7 cellular contexts compared by ENCODE assay signal in the genomic region with DNA sequence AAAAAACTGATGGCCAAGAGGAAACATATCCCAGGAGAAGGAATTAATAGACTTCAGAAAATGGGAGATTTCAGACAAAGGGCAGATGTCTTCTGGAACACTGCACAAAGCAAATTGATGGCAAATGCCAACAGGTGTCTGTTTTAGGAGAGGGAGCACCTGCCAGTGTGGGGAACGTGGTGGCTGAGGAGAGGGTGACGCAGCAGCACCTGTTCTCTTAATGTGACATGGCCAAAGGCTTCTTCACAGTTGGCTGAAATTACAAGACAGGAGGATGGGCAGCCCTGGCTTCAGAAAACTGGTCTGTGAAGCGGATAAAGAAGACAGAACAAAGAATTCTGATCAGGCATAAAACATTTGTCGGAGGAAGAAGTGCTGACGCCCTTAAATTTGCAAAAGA.
A peak's percentile ranks its signal among the peaks of the same experiment; 100 is the strongest.
DNase-seq lines count a peak whose midpoint lies in the region; ATAC-seq and TF ChIP-seq lines count a peak whose summit lies in the region.

No MANE protein-coding gene starts in this region.

- no peak for TF ChIP-seq CTCF in hepatocyte (IDR thresholded peaks at IDR 0.05; ENCODE audit: poor library complexity)

- H3K36me3 ChIP-seq in MG63: no peaks in the 10 kb centered on the region
- no peaks in the 10 kb centered on the region for H3K36me3 ChIP-seq in hepatocyte (replicated peaks; ENCODE audit: insufficient read depth, low read depth)

- no peaks in the 10 kb centered on the region for H3K4me1 ChIP-seq in hepatocyte (ENCODE audit: insufficient read depth)

- no peaks in the 10 kb centered on the region for H4K20me1 ChIP-seq in hepatocyte (ENCODE audit: insufficient read depth, poor library complexity, severe bottlenecking)

- peak; percentile 30 for ATAC-seq in GM18868 (IDR thresholded peaks at IDR 0.05; ENCODE audit: unreplicated experiment)
- peak; percentile 38 for ATAC-seq in HG02642 (IDR thresholded peaks at IDR 0.05; ENCODE audit: poor library complexity, unreplicated experiment)

- H3K9me3 ChIP-seq in MG63: no peaks in the 10 kb centered on the region
- H3K9me3 ChIP-seq in hepatocyte (ENCODE audit: low read depth): no peaks in the 10 kb centered on the region

- H3K4me3 ChIP-seq in MG63 (no peak overlapping the region), hepatocyte (no peak overlapping the region)

- no peak overlapping the region for H3K27ac ChIP-seq in hepatocyte

- H3K4me2 ChIP-seq in hepatocyte: no peak overlapping the region

- WGBS in hepatocyte (ENCODE audit: low lambda C conversion rate, missing lambda C conversion rate): 88% methylated on average over 5 of the region's 5 CpGs

- DNase-seq in NCI-H2107 treated with DMSO at 0.1 percent for 48 hours (lab: John Stamatoyannopoulos, UW; ENCODE audit: unreplicated experiment) (peak; percentile 99), myocyte (ENCODE audit: low read depth) (peak; percentile 96), MG63 (no peak), cortex of kidney (lab: John Stamatoyannopoulos, UW) (no peak), hepatocyte (ENCODE audit: low spot score) (no peak)

- no peaks in the 10 kb centered on the region for H3K9me2 ChIP-seq in hepatocyte (replicated peaks; ENCODE audit: insufficient read depth)

- no peaks in the 10 kb centered on the region for H3K27me3 ChIP-seq in MG63
- H3K27me3 ChIP-seq in hepatocyte: no peaks in the 10 kb centered on the region

- no peaks in the 10 kb centered on the region for H3K79me2 ChIP-seq in hepatocyte

- no peak overlapping the region for H2AFZ ChIP-seq in hepatocyte

Comparison
In these comparisons a context has a peak if more than half of its experiments do, and no peak if none do; other contexts are left out.
1. DNase-seq: peak in NCI-H2107 treated with DMSO at 0.1 percent for 48 hours (single experiment) and myocyte (single experiment); none in MG63 (single experiment), cortex of kidney (single experiment) and hepatocyte (single experiment).